Comparison of ENCODE assay signal across 9 cellular contexts in genomic region chr6:83853968-83854501, GRCh38. TPM values are rescaled to one million over a fixed set of nuclear protein-coding genes. Genes with fewer than 3 reads are reported as not detected.
DNase-seq lines count a peak whose midpoint lies in the region; ATAC-seq and TF ChIP-seq lines count a peak whose summit lies in the region.
"Had no signal": no experiment of that assay in that cellular context is flagged by ENCODE, and none has a peak within 500 bp of the region (broad histone marks: within the 10 kb centered on the region; RNA-seq: fewer than 3 reads in every experiment).

No MANE protein-coding gene starts in this region.

- no peak overlapping the region for H3K4me3 ChIP-seq in CD8-positive, alpha-beta T cell (ENCODE audit: low read depth, low read length)
- peak overlapping the region; percentile 73 for H3K4me3 ChIP-seq in HUES48 (ENCODE audit: low read depth, low read length)
- no peak overlapping the region for H3K4me3 ChIP-seq in naive thymus-derived CD4-positive, alpha-beta T cell (ENCODE audit: low read length)
- no peak overlapping the region for H3K4me3 ChIP-seq in OCI-LY7 (ENCODE audit: low read depth, low read length, poor library complexity, severe bottlenecking)

- no peaks in the 10 kb centered on the region for H3K9me2 ChIP-seq in OCI-LY7 (ENCODE audit: insufficient read depth, low read length)

- H3K9me3 Mint-ChIP-seq in CD8-positive, alpha-beta T cell: no peaks in the 10 kb centered on the region
- no peaks in the 10 kb centered on the region for H3K9me3 Mint-ChIP-seq in brain
- H3K9me3 Mint-ChIP-seq in naive thymus-derived CD4-positive, alpha-beta T cell: peaks cover 0 to 2% (median 0%) of the 10 kb centered on the region in 11 donors

- peak overlapping the region; percentile 44 for H3K4me3 Mint-ChIP-seq in CD8-positive, alpha-beta T cell
- peak overlapping the region; percentile 75 to 91 (median 85) for H3K4me3 Mint-ChIP-seq in brain
- peak overlapping the region in 9 of 10 donors; percentile 10 to 80 (median 56) for H3K4me3 Mint-ChIP-seq in naive thymus-derived CD4-positive, alpha-beta T cell

- peaks cover 19% of the 10 kb centered on the region for H3K4me1 Mint-ChIP-seq in CD8-positive, alpha-beta T cell (ENCODE audit: low read depth)
- peaks cover 30% of the 10 kb centered on the region for H3K4me1 Mint-ChIP-seq in brain
- peaks cover 1 to 27% (median 13%) of the 10 kb centered on the region in 7 donors for H3K4me1 Mint-ChIP-seq in naive thymus-derived CD4-positive, alpha-beta T cell

- peaks cover 51% of the 10 kb centered on the region for H3K27me3 Mint-ChIP-seq in CD8-positive, alpha-beta T cell (ENCODE audit: low read depth)
- peaks cover 74% of the 10 kb centered on the region for H3K27me3 Mint-ChIP-seq in brain
- H3K27me3 Mint-ChIP-seq in naive thymus-derived CD4-positive, alpha-beta T cell: peaks cover 54 to 70% (median 62%) of the 10 kb centered on the region in 5 donors

- no peaks in the 10 kb centered on the region for H3K79me2 ChIP-seq in OCI-LY7 (ENCODE audit: insufficient read depth, low read depth, low read length)

- peaks cover 6% of the 10 kb centered on the region for H3K27me3 ChIP-seq in CD8-positive, alpha-beta T cell (ENCODE audit: insufficient read depth, low read length)
- H3K27me3 ChIP-seq in HUES48 (ENCODE audit: control insufficient read depth, insufficient read depth, low read length): peaks cover 55% of the 10 kb centered on the region
- H3K27me3 ChIP-seq in naive thymus-derived CD4-positive, alpha-beta T cell (ENCODE audit: control insufficient read depth in 2 of 2, insufficient read depth in 2 of 2, low read length in 2 of 2): peaks cover 0 to 11% of the 10 kb centered on the region in 2 donors

- intact Hi-C loops in CD8-positive, alpha-beta T cell (cut with DNase I, micrococcal nuclease): loop anchor here in 1 of 2 experiments (10.0 kb wide), 1 partner anchor 1609 kb away; the partner anchor contains the start of gene IBTK
- intact Hi-C loops in naive thymus-derived CD4-positive, alpha-beta T cell (cut with micrococcal nuclease): no loop called here
- intact Hi-C loops in OCI-LY7 (cut with micrococcal nuclease; ENCODE audit: unreplicated experiment): no loop called here

- no peak overlapping the region for H2AFZ ChIP-seq in OCI-LY7 (ENCODE audit: low read length)

- CTCF ChIA-PET in CD8-positive, alpha-beta T cell (lab: Charles Lee): no interaction called here
- CTCF ChIA-PET in naive thymus-derived CD4-positive, alpha-beta T cell (lab: Charles Lee): no interaction called here
- CTCF ChIA-PET in OCI-LY7 (lab: Charles Lee; ENCODE audit: unreplicated experiment): no interaction called here

- no peak overlapping the region for H3K27ac Mint-ChIP-seq in CD8-positive, alpha-beta T cell
- H3K27ac Mint-ChIP-seq in brain: peak overlapping the region in 4 of 5 experiments; percentile 8 to 64 (median 39)
- H3K27ac Mint-ChIP-seq in naive thymus-derived CD4-positive, alpha-beta T cell: no peak overlapping the region

- H3K36me3 Mint-ChIP-seq in CD8-positive, alpha-beta T cell: no peaks in the 10 kb centered on the region
- H3K36me3 Mint-ChIP-seq in brain: no peaks in the 10 kb centered on the region
- H3K36me3 Mint-ChIP-seq in naive thymus-derived CD4-positive, alpha-beta T cell: peaks cover 0 to 10% (median 0%) of the 10 kb centered on the region in 5 donors

- no peak for ATAC-seq in CD8-positive, alpha-beta T cell
- ATAC-seq in naive thymus-derived CD4-positive, alpha-beta T cell: no peak
- ATAC-seq in GM18858 (IDR thresholded peaks at IDR 0.05; ENCODE audit: unreplicated experiment): no peak
- ATAC-seq: HCT116 had no signal

- no TSS peak for BruUV-seq in OCI-LY7 (replicated peaks; lab: Mats Ljungman, UMichigan)

- DNase-seq in CD8-positive, alpha-beta T cell: no peak
- no peak for DNase-seq in naive thymus-derived CD4-positive, alpha-beta T cell
- DNase-seq in stimulated activated CD4-positive, alpha-beta T cell treated with anti-CD3 and anti-CD28 coated beads, Interleukin-15, amount 100 ng/mL, for 24 hours: no peak
- DNase-seq in amniotic stem cell (lab: John Stamatoyannopoulos, UW) (no peak), OCI-LY7 (ENCODE audit: low spot score) (no peak)

- no peak overlapping the region for H3K4me2 ChIP-seq in OCI-LY7 (ENCODE audit: low read length)

- no peaks in the 10 kb centered on the region for H3K9me3 ChIP-seq in CD8-positive, alpha-beta T cell (ENCODE audit: low read length)
- H3K9me3 ChIP-seq in HUES48 (ENCODE audit: control insufficient read depth, insufficient read depth, low read length): no peaks in the 10 kb centered on the region
- H3K9me3 ChIP-seq in naive thymus-derived CD4-positive, alpha-beta T cell (ENCODE audit: control insufficient read depth in 2 of 3, low read length in 3 of 3): no peaks in the 10 kb centered on the region
- no peaks in the 10 kb centered on the region for H3K9me3 ChIP-seq in OCI-LY7 (ENCODE audit: low read length)

- H3K4me1 ChIP-seq in CD8-positive, alpha-beta T cell (ENCODE audit: insufficient read depth, low read length): peaks cover 15% of the 10 kb centered on the region
- H3K4me1 ChIP-seq in HUES48 (ENCODE audit: control insufficient read depth, insufficient read depth, low read length) (peaks cover 15% of the 10 kb centered on the region; the same call in 1 of the 2 replicates), OCI-LY7 (ENCODE audit: insufficient read depth, low read length, poor library complexity, severe bottlenecking) (peaks cover 4% of the 10 kb centered on the region)
- H3K4me1 ChIP-seq in naive thymus-derived CD4-positive, alpha-beta T cell (ENCODE audit: control insufficient read depth in 2 of 2, insufficient read depth in 2 of 2, low read length in 2 of 2): peaks cover 6 to 13% of the 10 kb centered on the region in 2 donors

- no peaks in the 10 kb centered on the region for H3K36me3 ChIP-seq in CD8-positive, alpha-beta T cell (ENCODE audit: insufficient read depth, low read length)
- no peaks in the 10 kb centered on the region for H3K36me3 ChIP-seq in HUES48 (ENCODE audit: control insufficient read depth, insufficient read depth, low read length)
- H3K36me3 ChIP-seq in naive thymus-derived CD4-positive, alpha-beta T cell (ENCODE audit: control insufficient read depth in 2 of 3, insufficient read depth in 3 of 3, low read length in 3 of 3): no peaks in the 10 kb centered on the region
- H3K36me3 ChIP-seq in OCI-LY7 (ENCODE audit: insufficient read depth, low read length): no peaks in the 10 kb centered on the region

- H3K27ac ChIP-seq in CD8-positive, alpha-beta T cell (ENCODE audit: low read depth, low read length): no peak overlapping the region
- no peak overlapping the region for H3K27ac ChIP-seq in HUES48 (ENCODE audit: low read depth, low read length)
- no peak overlapping the region for H3K27ac ChIP-seq in naive thymus-derived CD4-positive, alpha-beta T cell (ENCODE audit: low read depth, low read length)
- H3K27ac ChIP-seq in OCI-LY7 (ENCODE audit: low read depth, low read length, poor library complexity, severe bottlenecking): no peak overlapping the region

- no peak overlapping the region for H3K9ac ChIP-seq in HUES48 (ENCODE audit: low read depth, low read length)

- no peak for TF ChIP-seq CTCF in CD8-positive, alpha-beta T cell (IDR thresholded peaks at IDR 0.05)
- no peak for TF ChIP-seq CTCF in brain (conservative IDR thresholded peaks at IDR 0.05)
- TF ChIP-seq CTCF in OCI-LY7 (conservative IDR thresholded peaks at IDR 0.05; ENCODE audit: low read length): no peak

- POLR2A ChIA-PET in CD8-positive, alpha-beta T cell (lab: Charles Lee): no interaction called here
- POLR2A ChIA-PET in naive thymus-derived CD4-positive, alpha-beta T cell (lab: Charles Lee): no interaction called here
- POLR2A ChIA-PET in OCI-LY7 (lab: Charles Lee): no interaction called here

- H4K20me1 ChIP-seq in OCI-LY7 (ENCODE audit: insufficient read depth, low read length): no peaks in the 10 kb centered on the region

RNA-seq across cellular contexts. Expression of gene RIPPLY2, which starts 0.9 kb away (rescaled TPM):
- not detected for total RNA-seq in CD8-positive, alpha-beta T cell
- 14.6 TPM for polyA plus RNA-seq in brain (ENCODE audit: insufficient read depth, low read depth, low replicate concordance)
- total RNA-seq in naive thymus-derived CD4-positive, alpha-beta T cell: not detected
- polyA plus RNA-seq in naive thymus-derived CD4-positive, alpha-beta T cell: not detected
- not detected in 2 replicates for total RNA-seq in OCI-LY7 (2014; rRNA removed; shearing (Covaris generic))
- total RNA-seq in OCI-LY7 (2022): not detected in 2 replicates

RNA-seq across cellular contexts. Expression of gene CYB5R4, which starts 5.5 kb away (rescaled TPM):
- total RNA-seq in CD8-positive, alpha-beta T cell: 10 to 100 TPM; 15.9 to 17.7 TPM
- 11.0 TPM for polyA plus RNA-seq in brain (ENCODE audit: insufficient read depth, low read depth, low replicate concordance)
- total RNA-seq in naive thymus-derived CD4-positive, alpha-beta T cell: 10 to 100 TPM; 17.8 to 38.6 (median 21.0) TPM
- polyA plus RNA-seq in naive thymus-derived CD4-positive, alpha-beta T cell: 10 to 100 TPM; 14.9 to 20.0 TPM
- total RNA-seq in OCI-LY7 (2014; rRNA removed; shearing (Covaris generic)): 15.7 and 16.2 TPM in 2 replicates
- total RNA-seq in OCI-LY7 (2022): 33.1 and 34.8 TPM in 2 replicates

Comparison
In these comparisons a context has a peak if more than half of its experiments do, and no peak if none do; other contexts are left out.
1. H3K27ac Mint-ChIP-seq: peak in brain (4 of 5); none in CD8-positive, alpha-beta T cell (single experiment) and naive thymus-derived CD4-positive, alpha-beta T cell (0 of 9).
2. Peak in every context shown above with its lines, with median percentiles within 50 percentile points of each other: H3K4me3 Mint-ChIP-seq.